In genomic region chr7:4189151-4189570, GRCh38 we compare ENCODE assay signal across 10 cellular contexts.
DNase-seq lines count a peak whose midpoint lies in the region; ATAC-seq, FAIRE-seq and TF ChIP-seq lines count a peak whose summit lies in the region.
"Had no signal": no experiment of that assay in that cellular context is flagged by ENCODE, and none has a peak within 500 bp of the region (broad histone marks: within the 10 kb centered on the region; RNA-seq: fewer than 3 reads in every experiment).

No MANE protein-coding gene starts in this region.

- no peaks in the 10 kb centered on the region for H3K27me3 ChIP-seq in upper lobe of left lung

- H3K9me3 ChIP-seq in mesodermal cell (ENCODE audit: control insufficient read depth, low read length) (no peaks in the 10 kb centered on the region), upper lobe of left lung (no peaks in the 10 kb centered on the region)

- TF ChIP-seq EP300 in upper lobe of left lung (IDR thresholded peaks at IDR 0.05), result no peak

- ATAC-seq in upper lobe of left lung (ENCODE audit: low FRiP score in 2 of 2), result peak; percentile 29 to 77

- no peak overlapping the region for H3K4me3 ChIP-seq in mesodermal cell (ENCODE audit: extremely low read depth, insufficient read depth, low read length, poor library complexity, severe bottlenecking)
- no peak overlapping the region for H3K4me3 ChIP-seq in upper lobe of left lung

- 76 to 77% methylated on average over 10 to 11 of the region's 13 CpGs for WGBS in mesodermal cell (ENCODE audit: insufficient coverage in 2 of 2), 2 experiments
- 63 to 64% methylated on average over 10 to 13 of the region's 13 CpGs for WGBS in upper lobe of left lung, 2 donors

- H3K36me3 ChIP-seq in mesodermal cell (ENCODE audit: control insufficient read depth, insufficient read depth, low read length) (no peaks in the 10 kb centered on the region), upper lobe of left lung (no peaks in the 10 kb centered on the region)

- FAIRE-seq in endometrium (lab: Jason Lieb, UNC), result peak; percentile 79
- FAIRE-seq: A204.1 had no signal

- H3K27ac ChIP-seq in mesodermal cell (ENCODE audit: low read depth, low read length, severe bottlenecking) (peak overlapping the region; percentile 66), upper lobe of left lung (no peak overlapping the region)
- H3K27ac ChIP-seq: parathyroid adenoma had no signal

- no peak for TF ChIP-seq CTCF in upper lobe of left lung (IDR thresholded peaks at IDR 0.05)

- H3K4me1 ChIP-seq in mesodermal cell (ENCODE audit: control insufficient read depth, insufficient read depth, low read length, poor library complexity, severe bottlenecking), result peaks cover 4% of the 10 kb centered on the region
- H3K4me1 ChIP-seq in upper lobe of left lung, result peaks cover 0 to 11% (median 2%) of the 10 kb centered on the region in 4 donors
- H3K4me1 ChIP-seq: parathyroid adenoma had no signal

- no peak for TF ChIP-seq POLR2A in upper lobe of left lung (IDR thresholded peaks at IDR 0.05)

- DNase-seq in NCI-H1417 (lab: John Stamatoyannopoulos, UW) (peak in 2 of 3 experiments; percentile 27 to 62), NCI-H1417 treated with DMSO at 0.1 percent for 48 hours (lab: John Stamatoyannopoulos, UW) (no peak), upper lobe of left lung (peak; percentile 47 to 90), SK-N-DZ (ENCODE audit: low spot score) (no peak), foreskin melanocyte (no peak)
- DNase-seq in stimulated activated CD4-positive, alpha-beta T cell treated with anti-CD3 and anti-CD28 coated beads, Interleukin-15, amount 100 ng/mL, for 24 hours, result no peak

Comparison
In these comparisons a context has a peak if more than half of its experiments do, and no peak if none do; other contexts are left out.
1. DNase-seq: peak in NCI-H1417 (2 of 3) and upper lobe of left lung (2 of 2); none in NCI-H1417 treated with DMSO at 0.1 percent for 48 hours (single experiment), SK-N-DZ (single experiment), stimulated activated CD4-positive, alpha-beta T cell treated with anti-CD3 and anti-CD28 coated beads, Interleukin-15, amount 100 ng/mL, for 24 hours (single experiment) and foreskin melanocyte (single experiment).